8 cellular contexts compared by ENCODE assay signal in genomic region chr2:164599954-164600589, GRCh38. TPM values are rescaled to one million over a fixed set of nuclear protein-coding genes. Genes with fewer than 3 reads are reported as not detected.
DNase-seq lines count a peak whose midpoint lies in the region; TF ChIP-seq lines count a peak whose summit lies in the region.

No MANE protein-coding gene starts in this region.

- H3K4me1 Mint-ChIP-seq in T-helper 2 cell treated with Interferon-gamma antibody and Interleukin-4, amounts not matched to agents 5 μg/mL and 100 μg/mL, for 36 hours (ENCODE audit: low read depth) = no peaks in the 10 kb centered on the region

- H3F3A ChIP-seq in neural cell (ENCODE audit: insufficient read depth, low read length, poor library complexity, severe bottlenecking) = no peaks in the 10 kb centered on the region

- no peaks in the 10 kb centered on the region for H3K4me1 ChIP-seq in HEK293 (ENCODE audit: control insufficient read depth, insufficient read depth, low read length)

- TF ChIP-seq CTCF in HEK293 (tag by site-specific recombination; IDR thresholded peaks at IDR 0.05) (peak; percentile 66), LNCAP (IDR thresholded peaks at IDR 0.05) (peak; percentile 92), RWPE1 (conservative IDR thresholded peaks at IDR 0.05; ENCODE audit: low read depth) (peak; percentile 68), epithelial cell of proximal tubule (conservative IDR thresholded peaks at IDR 0.05; ENCODE audit: low read depth, low read length) (peak; percentile 99), neural cell (IDR thresholded peaks at IDR 0.05; ENCODE audit: poor library complexity, severe bottlenecking) (peak; percentile 54)

- no peaks in the 10 kb centered on the region for H3K79me2 ChIP-seq in neural cell (replicated peaks; ENCODE audit: insufficient read depth, low read length)

- H3K27me3 ChIP-seq in neural cell (ENCODE audit: insufficient read depth, low read depth, low read length) = no peaks in the 10 kb centered on the region

- H3K9me3 ChIP-seq in HEK293 (ENCODE audit: control insufficient read depth, insufficient read depth, low read depth, low read length) = no peaks in the 10 kb centered on the region
- no peaks in the 10 kb centered on the region for H3K9me3 ChIP-seq in neural cell (ENCODE audit: low read length)

- no peak overlapping the region for H3K27ac ChIP-seq in HEK293 (ENCODE audit: extremely low read depth, low read depth, low read length)
- no peak overlapping the region for H3K27ac ChIP-seq in RWPE1
- no peak overlapping the region for H3K27ac ChIP-seq in neural cell (ENCODE audit: low read length)

- H3K4me2 ChIP-seq in neural cell (ENCODE audit: low read length) = no peak overlapping the region

- H3K4me3 ChIP-seq in HEK293 (ENCODE audit: low read depth, low read length) (no peak overlapping the region), epithelial cell of proximal tubule (ENCODE audit: low read depth, low read length) (no peak overlapping the region), neural cell (ENCODE audit: low read length) (no peak overlapping the region)

- POLR2A ChIA-PET in HEK293 (lab: Yijun Ruan, JAX) (no interaction called here), RWPE1 (lab: Yijun Ruan, JAX; ENCODE audit: low non-redundant PET) (no interaction called here)

- H3K4me3 Mint-ChIP-seq in T-helper 2 cell treated with Interferon-gamma antibody and Interleukin-4, amounts not matched to agents 5 μg/mL and 100 μg/mL, for 36 hours = no peak overlapping the region

- TF ChIP-seq EP300 in neural cell (conservative IDR thresholded peaks at IDR 0.05; ENCODE audit: poor library complexity, severe bottlenecking) = no peak

- no peak overlapping the region for H2AFZ ChIP-seq in neural cell (ENCODE audit: low read depth, low read length)

- no peaks in the 10 kb centered on the region for H3K36me3 Mint-ChIP-seq in T-helper 2 cell treated with Interferon-gamma antibody and Interleukin-4, amounts not matched to agents 5 μg/mL and 100 μg/mL, for 36 hours (ENCODE audit: low read depth)

- no peak for TF ChIP-seq RAD21 in neural cell (conservative IDR thresholded peaks at IDR 0.05)

- no peaks in the 10 kb centered on the region for H3K9me3 Mint-ChIP-seq in T-helper 2 cell treated with Interferon-gamma antibody and Interleukin-4, amounts not matched to agents 5 μg/mL and 100 μg/mL, for 36 hours

- no peak overlapping the region for H3K9ac ChIP-seq in neural cell (ENCODE audit: low read length)

- DNase-seq in SIG-M5 treated with dmso at 0.1 percent for 504 hours (lab: John Stamatoyannopoulos, UW; ENCODE audit: unreplicated experiment) = peak; percentile 73
- DNase-seq in SIG-M5 (lab: John Stamatoyannopoulos, UW) = no peak
- peak; percentile 55 for DNase-seq in RWPE1 (ENCODE audit: low spot score)
- peak; percentile 76 for DNase-seq in epithelial cell of proximal tubule (ENCODE audit: low read depth)
- DNase-seq in T-helper 2 cell treated with Interferon-gamma antibody and Interleukin-4, amounts not matched to agents 5 μg/mL and 100 μg/mL, for 36 hours (ENCODE audit: low spot score) = no peak

- H3K36me3 ChIP-seq in HEK293 (ENCODE audit: control insufficient read depth in 2 of 2, insufficient read depth in 1 of 2, low read length in 2 of 2) (no peaks in the 10 kb centered on the region), neural cell (ENCODE audit: insufficient read depth, low read length) (no peaks in the 10 kb centered on the region)

- CTCF ChIA-PET in HEK293 (lab: Yijun Ruan, JAX) = interaction anchor here (0.5 to 5.9 kb wide), 22 partner anchors 9 to 1443 kb away, joined by 3 to 67 read pairs (median 4); no protein-coding TSS in a partner anchor
- CTCF ChIA-PET in RWPE1 (lab: Yijun Ruan, JAX) = interaction anchor here (0.6 to 2.4 kb wide), 2 partner anchors 40 to 604 kb away, joined by 4 to 14 read pairs; partner anchors contain the start of gene SCN3A

- H3K27me3 Mint-ChIP-seq in T-helper 2 cell treated with Interferon-gamma antibody and Interleukin-4, amounts not matched to agents 5 μg/mL and 100 μg/mL, for 36 hours (ENCODE audit: low read depth) = no peaks in the 10 kb centered on the region

- H3K27ac Mint-ChIP-seq in T-helper 2 cell treated with Interferon-gamma antibody and Interleukin-4, amounts not matched to agents 5 μg/mL and 100 μg/mL, for 36 hours = no peak overlapping the region

- no peaks in the 10 kb centered on the region for H3K9me2 ChIP-seq in neural cell (ENCODE audit: insufficient read depth, low read length)

- no peaks in the 10 kb centered on the region for H4K20me1 ChIP-seq in neural cell (ENCODE audit: insufficient read depth)

TF ChIP-seq in HEK293, 187 proteins besides CTCF, POLR2A, EP300 and RAD21:
- TF ChIP-seq SCRT1 (tag by site-specific recombination; IDR thresholded peaks at IDR 0.05; ENCODE audit: borderline replicate concordance) (no peak), ZNF654 (tag by site-specific recombination; IDR thresholded peaks at IDR 0.05; ENCODE audit: low read depth) (peak; percentile 72), ZNF391 (tag by site-specific recombination; IDR thresholded peaks at IDR 0.05; ENCODE audit: borderline replicate concordance, low read depth) (no peak)
- TF ChIP-seq, protein P1, sequence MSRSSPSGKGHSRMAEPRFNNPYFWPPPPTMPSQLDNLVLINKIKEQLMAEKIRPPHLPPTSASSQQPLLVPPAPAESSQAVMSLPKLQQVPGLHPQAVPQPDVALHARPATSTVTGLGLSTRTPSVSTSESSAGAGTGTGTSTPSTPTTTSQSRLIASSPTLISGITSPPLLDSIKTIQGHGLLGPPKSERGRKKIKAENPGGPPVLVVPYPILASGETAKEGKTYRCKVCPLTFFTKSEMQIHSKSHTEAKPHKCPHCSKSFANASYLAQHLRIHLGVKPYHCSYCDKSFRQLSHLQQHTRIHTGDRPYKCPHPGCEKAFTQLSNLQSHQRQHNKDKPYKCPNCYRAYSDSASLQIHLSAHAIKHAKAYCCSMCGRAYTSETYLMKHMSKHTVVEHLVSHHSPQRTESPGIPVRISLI (tag by site-specific recombination; IDR thresholded peaks at IDR 0.05) = no peak

TF ChIP-seq in neural cell, 6 proteins besides CTCF, POLR2A, EP300 and RAD21:
- TF ChIP-seq REST (IDR thresholded peaks at IDR 0.05; ENCODE audit: borderline replicate concordance) (no peak), EZH2 (IDR thresholded peaks at IDR 0.05; ENCODE audit: borderline replicate concordance, insufficient read depth, low read length, poor library complexity, severe bottlenecking) (no peak), SMC3 (conservative IDR thresholded peaks at IDR 0.05; ENCODE audit: poor library complexity) (no peak), TAF1 (IDR thresholded peaks at IDR 0.05; ENCODE audit: low read depth) (no peak), MXI1 (conservative IDR thresholded peaks at IDR 0.05; ENCODE audit: poor library complexity, severe bottlenecking) (no peak)

RNA-seq across cellular contexts. Expression of gene GRB14, which starts 21.2 kb away (rescaled TPM):
- 22.3 and 24.1 TPM in 2 replicates for total RNA-seq in epithelial cell of proximal tubule
- polyA plus RNA-seq in neural cell = 4.5 and 8.5 TPM in 2 replicates
- polyA minus RNA-seq in neural cell = 4.4 and 5.0 TPM in 2 replicates

Comparison
In these comparisons a context has a peak if more than half of its experiments do, and no peak if none do; other contexts are left out.
1. DNase-seq: peak in SIG-M5 treated with dmso at 0.1 percent for 504 hours (single experiment), RWPE1 (single experiment) and epithelial cell of proximal tubule (single experiment); none in SIG-M5 (single experiment) and T-helper 2 cell treated with Interferon-gamma antibody and Interleukin-4, amounts not matched to agents 5 μg/mL and 100 μg/mL, for 36 hours (single experiment).
2. Peak in every context shown above with its lines, with median percentiles within 50 percentile points of each other: CTCF ChIP-seq.